ENCODE assay signal across 8 cellular contexts in genomic region chr17:4945176-4945943, GRCh38. TPM values are rescaled to one million over a fixed set of nuclear protein-coding genes. Genes with fewer than 3 reads are reported as not detected.
DNase-seq lines count a peak whose midpoint lies in the region; ATAC-seq and TF ChIP-seq lines count a peak whose summit lies in the region.

No MANE protein-coding gene starts in this region.

- H3K9me3 Mint-ChIP-seq in IgD-negative memory B cell (no peaks in the 10 kb centered on the region), memory B cell (no peaks in the 10 kb centered on the region)

- H3K27me3 Mint-ChIP-seq in IgD-negative memory B cell (no peaks in the 10 kb centered on the region), memory B cell (no peaks in the 10 kb centered on the region)

- peaks cover 5% of the 10 kb centered on the region for H3K36me3 Mint-ChIP-seq in IgD-negative memory B cell
- peaks cover 27% of the 10 kb centered on the region for H3K36me3 Mint-ChIP-seq in memory B cell

- H3K27ac Mint-ChIP-seq in IgD-negative memory B cell: peak overlapping the region; percentile 90 to 97 (median 94)
- peak overlapping the region; percentile 93 for H3K27ac Mint-ChIP-seq in memory B cell

- peak overlapping the region; percentile 99 for H3K4me3 ChIP-seq in choroid plexus epithelial cell (ENCODE audit: low read depth, low read length)

- no peak for TF ChIP-seq CTCF in choroid plexus epithelial cell (conservative IDR thresholded peaks at IDR 0.05; ENCODE audit: low read depth, low read length)

- ATAC-seq in activated CD4-positive, CD25-positive, alpha-beta regulatory T cell treated with anti-CD3 and anti-CD28 coated beads, Interleukin-2, amount 50 U/mL, for 24 hours: peak; percentile 47 to 53
- no peak for ATAC-seq in memory B cell (ENCODE audit: low read depth)

- peaks cover 37 to 53% (median 39%) of the 10 kb centered on the region in 3 donors for H3K4me1 Mint-ChIP-seq in IgD-negative memory B cell
- peaks cover 61% of the 10 kb centered on the region for H3K4me1 Mint-ChIP-seq in memory B cell

- DNase-seq in GDM1 (lab: John Stamatoyannopoulos, UW): peak; percentile 52
- DNase-seq in choroid plexus epithelial cell (ENCODE audit: low read depth): peak; percentile 91
- DNase-seq in memory B cell (ENCODE audit: low spot score in 2 of 2): no peak
- DNase-seq in stimulated activated CD8-positive, alpha-beta memory T cell treated with anti-CD3 and anti-CD28 coated beads, Interleukin-15, amount 100 ng/mL, for 4 hours (ENCODE audit: low read depth in 2 of 2): peak; percentile 69 to 78
- no peak for DNase-seq in SK-N-DZ (ENCODE audit: low spot score)
- DNase-seq in NCI-H1105 treated with DMSO at 0.1 percent for 48 hours (lab: John Stamatoyannopoulos, UW): no peak

- H3K4me3 Mint-ChIP-seq in IgD-negative memory B cell: peak overlapping the region; percentile 79 to 97 (median 94)
- peak overlapping the region; percentile 99 for H3K4me3 Mint-ChIP-seq in memory B cell

RNA-seq across cellular contexts. Expression of gene PFN1, which starts 3.0 kb away (rescaled TPM):
- 1,903 TPM for polyA plus RNA-seq in IgD-negative memory B cell
- polyA plus RNA-seq in SK-N-DZ (2014; cell fraction: cytosol; rRNA removed): 531 and 837 TPM in 2 replicates
- polyA plus RNA-seq in SK-N-DZ (2014; cell fraction: nucleus; rRNA removed): 483 and 613 TPM in 2 replicates

RNA-seq across cellular contexts. Expression of gene RNF167, which starts 5.3 kb away (rescaled TPM):
- 27.3 TPM for polyA plus RNA-seq in IgD-negative memory B cell
- 66.0 and 77.3 TPM in 2 replicates for polyA plus RNA-seq in SK-N-DZ (2014; cell fraction: cytosol; rRNA removed)
- polyA plus RNA-seq in SK-N-DZ (2014; cell fraction: nucleus; rRNA removed): 84.6 and 104 TPM in 2 replicates

RNA-seq across cellular contexts. Expression of gene SLC25A11, which starts 5.5 kb away (rescaled TPM):
- polyA plus RNA-seq in IgD-negative memory B cell: 70.9 TPM
- polyA plus RNA-seq in SK-N-DZ (2014; cell fraction: cytosol; rRNA removed): 118 and 132 TPM in 2 replicates
- polyA plus RNA-seq in SK-N-DZ (2014; cell fraction: nucleus; rRNA removed): 65.5 and 71.8 TPM in 2 replicates

RNA-seq across cellular contexts. Expression of gene ENO3, which starts 5.6 kb away (rescaled TPM):
- polyA plus RNA-seq in IgD-negative memory B cell: 3.1 TPM
- 91.6 and 92.7 TPM in 2 replicates for polyA plus RNA-seq in SK-N-DZ (2014; cell fraction: cytosol; rRNA removed)
- polyA plus RNA-seq in SK-N-DZ (2014; cell fraction: nucleus; rRNA removed): 116 and 223 TPM in 2 replicates

RNA-seq across cellular contexts. Expression of gene GP1BA, which starts 13.3 kb away (rescaled TPM):
- 0.26 TPM for polyA plus RNA-seq in IgD-negative memory B cell
- polyA plus RNA-seq in SK-N-DZ (2014; cell fraction: cytosol; rRNA removed): not detected in 2 replicates
- polyA plus RNA-seq in SK-N-DZ (2014; cell fraction: nucleus; rRNA removed): not detected in 2 replicates

Comparison
In these comparisons a context has a peak if more than half of its experiments do, and no peak if none do; other contexts are left out.
1. DNase-seq: peak in GDM1 (single experiment), choroid plexus epithelial cell (single experiment) and stimulated activated CD8-positive, alpha-beta memory T cell treated with anti-CD3 and anti-CD28 coated beads, Interleukin-15, amount 100 ng/mL, for 4 hours (2 of 2); none in memory B cell (0 of 2), SK-N-DZ (single experiment) and NCI-H1105 treated with DMSO at 0.1 percent for 48 hours (single experiment).